31 cellular contexts compared by ENCODE assay signal in genomic region chr1:13550663-13551062, GRCh38. TPM values are rescaled to one million over a fixed set of nuclear protein-coding genes. Genes with fewer than 3 reads are reported as not detected.
DNase-seq lines count a peak whose midpoint lies in the region; ATAC-seq and TF ChIP-seq lines count a peak whose summit lies in the region.
"Had no signal": no experiment of that assay in that cellular context is flagged by ENCODE, and none has a peak within 500 bp of the region (broad histone marks: within the 10 kb centered on the region; RNA-seq: fewer than 3 reads in every experiment).

No MANE protein-coding gene starts in this region.

- H3F3A ChIP-seq in GM23248 (ENCODE audit: insufficient read depth): no peaks in the 10 kb centered on the region

- no peak for TF ChIP-seq CTCF in WERI-Rb-1 (IDR thresholded peaks at IDR 0.05; ENCODE audit: low read depth, low read length)
- TF ChIP-seq CTCF in fibroblast of villous mesenchyme (IDR thresholded peaks at IDR 0.05; ENCODE audit: insufficient read depth, low read depth, low read length): no peak
- TF ChIP-seq CTCF in omental fat pad (IDR thresholded peaks at IDR 0.05): no peak

- H3K9ac ChIP-seq in GM23248: no peak overlapping the region
- H3K9ac ChIP-seq: SK-N-SH had no signal

- no peaks in the 10 kb centered on the region for H3K9me3 ChIP-seq in GM23248 (ENCODE audit: low read depth)
- no peaks in the 10 kb centered on the region for H3K9me3 ChIP-seq in WERI-Rb-1 (ENCODE audit: severe bottlenecking)
- H3K9me3 ChIP-seq: esophagus squamous epithelium, SK-N-SH, testis had no signal

- peak; percentile 87 for ATAC-seq in omental fat pad (ENCODE audit: low FRiP score)
- ATAC-seq in GM21723 (IDR thresholded peaks at IDR 0.05; ENCODE audit: unreplicated experiment): no peak
- ATAC-seq in HG03378 (IDR thresholded peaks at IDR 0.05; ENCODE audit: unreplicated experiment): no peak
- ATAC-seq: natural killer cell treated with Interleukin-12 subunit alpha and Interleukin-12 subunit beta and Interleukin-15 and Interleukin-18, amount 100 ng/mL, for 72 hours had no signal

- 32 to 33% methylated on average over 4 of the region's 4 CpGs for WGBS in GM23248 (ENCODE audit: low coverage in 1 of 2, low lambda C conversion rate in 2 of 2, missing lambda C conversion rate in 2 of 2), 2 experiments

- H3K79me2 ChIP-seq in GM23248 (ENCODE audit: insufficient read depth): no peaks in the 10 kb centered on the region

- no peaks in the 10 kb centered on the region for H3K36me3 ChIP-seq in GM23248 (ENCODE audit: low read depth)
- no peaks in the 10 kb centered on the region for H3K36me3 ChIP-seq in WERI-Rb-1
- H3K36me3 ChIP-seq: esophagus squamous epithelium had no signal

- in situ Hi-C loops in GM23248 (cut with MboI): no loop called here

- H3K4me1 ChIP-seq in GM23248 (ENCODE audit: insufficient read depth): no peaks in the 10 kb centered on the region

- no peaks in the 10 kb centered on the region for H3K9me2 ChIP-seq in GM23248 (ENCODE audit: insufficient read depth)
- H3K9me2 ChIP-seq: SK-N-SH had no signal

- DNase-seq in GM23248 (peak; percentile 12), WERI-Rb-1 (peak; percentile 59), fibroblast of villous mesenchyme (ENCODE audit: low read depth) (peak; percentile 89), omental fat pad (ENCODE audit: low spot score) (no peak), COLO829 (ENCODE audit: low spot score) (no peak)
- DNase-seq in activated effector memory CD4-positive, alpha-beta T cell treated with Interleukin-2 at 50 U/mL for 16 hours: no peak
- DNase-seq: activated CD4-positive, alpha-beta T cell treated with anti-CD3 and anti-CD28 coated beads, Interleukin-2, amount 50 U/mL, for 1 hour; activated CD4-positive, CD25-positive, alpha-beta regulatory T cell; activated gamma-delta T cell; activated naive CD8-positive, alpha-beta T cell treated with anti-CD3 and anti-CD28 coated beads for 36 hours; activated T-cell treated with anti-CD3 and anti-CD28 coated beads, Interleukin-2, amount 50 U/mL, for 1 hour; esophagus squamous epithelium; KBM-7; NCI-H1417; NCI-H2029 treated with DMSO at 0.1 percent for 48 hours; NCI-H524; OCI-M1; SK-N-SH; small intestine; stimulated activated CD4-positive, alpha-beta T cell treated with anti-CD3 and anti-CD28 coated beads, Interleukin-1b, Interleukin-23, amount 100 ng/mL, for 48 hours; stimulated activated naive CD4-positive, alpha-beta T cell treated with Interleukin-2 at 50 U/mL for 16 hours; testis had no signal

- no peak overlapping the region for H3K4me3 ChIP-seq in GM23248
- H3K4me3 ChIP-seq in WERI-Rb-1 (ENCODE audit: low read depth, low read length): no peak overlapping the region
- no peak overlapping the region for H3K4me3 ChIP-seq in fibroblast of villous mesenchyme (ENCODE audit: low read depth, low read length)
- H3K4me3 ChIP-seq: esophagus squamous epithelium, testis had no signal

- H4K20me1 ChIP-seq in GM23248 (ENCODE audit: insufficient read depth): no peaks in the 10 kb centered on the region

- H2AFZ ChIP-seq in GM23248: no peak overlapping the region

- H3K27me3 ChIP-seq in GM23248 (replicated peaks; ENCODE audit: insufficient read depth) (no peaks in the 10 kb centered on the region), WERI-Rb-1 (ENCODE audit: insufficient read depth, low read depth, severe bottlenecking) (no peaks in the 10 kb centered on the region)
- H3K27me3 ChIP-seq: testis had no signal

- no peak overlapping the region for H3K4me2 ChIP-seq in GM23248 (ENCODE audit: unreplicated experiment)
- H3K4me2 ChIP-seq: SK-N-SH had no signal

- no peak overlapping the region for H3K27ac ChIP-seq in GM23248
- no peak overlapping the region for H3K27ac ChIP-seq in WERI-Rb-1
- H3K27ac ChIP-seq: esophagus squamous epithelium, testis had no signal

RNA-seq across cellular contexts. Expression of gene PDPN, which starts 33.0 kb away (rescaled TPM):
- 0.25 and 1.1 TPM in 2 replicates for total RNA-seq in GM23248 (2014; rRNA removed; shearing (Covaris generic))
- polyA plus RNA-seq in GM23248 (2016; fragmentation: Nextera tagmentation; extraction: Ambion mirVana): 1.8 and 2.4 TPM in 2 replicates
- total RNA-seq in fibroblast of villous mesenchyme (28.7 and 32.8 TPM in 2 replicates), omental fat pad (100 to 1,000 TPM in 1 of 4 donors, 10 to 100 TPM in 3; 29.9 to 182 (median 70.1) TPM)
- total RNA-seq: activated naive CD8-positive, alpha-beta T cell treated with anti-CD3 and anti-CD28 coated beads for 36 hours; mononuclear cell; natural killer cell treated with Interleukin-12 subunit alpha and Interleukin-12 subunit beta and Interleukin-15 and Interleukin-18, amount 100 ng/mL, for 72 hours; T-helper 1 cell treated with Interleukin-12 subunit alpha and Interleukin-12 subunit beta and Interleukin-4 antibody, amounts not matched to agents 30 ng/mL and 1 ng/mL, for 36 hours had no signal
- polyA plus RNA-seq: SK-N-SH had no signal

RNA-seq across cellular contexts. Expression of gene LRRC38, which starts 36.9 kb away (rescaled TPM):
- total RNA-seq in GM23248 (2014; rRNA removed; shearing (Covaris generic)): not detected in 2 replicates
- polyA plus RNA-seq in GM23248 (2016; fragmentation: Nextera tagmentation; extraction: Ambion mirVana): not detected in 2 replicates
- total RNA-seq in fibroblast of villous mesenchyme (not detected in 2 replicates), omental fat pad (under 1 TPM in 2 of 4 donors, not detected in 2; 0.48 to 0.56 TPM)
- total RNA-seq: activated naive CD8-positive, alpha-beta T cell treated with anti-CD3 and anti-CD28 coated beads for 36 hours; liver; mononuclear cell; natural killer cell treated with Interleukin-12 subunit alpha and Interleukin-12 subunit beta and Interleukin-15 and Interleukin-18, amount 100 ng/mL, for 72 hours; osteoblast; T-helper 1 cell treated with Interleukin-12 subunit alpha and Interleukin-12 subunit beta and Interleukin-4 antibody, amounts not matched to agents 30 ng/mL and 1 ng/mL, for 36 hours; ureter had no signal
- polyA plus RNA-seq: keratinocyte, liver had no signal

Comparison
In these comparisons a context has a peak if more than half of its experiments do, and no peak if none do; other contexts are left out.
1. DNase-seq: peak in GM23248 (single experiment), WERI-Rb-1 (single experiment) and fibroblast of villous mesenchyme (single experiment); none in omental fat pad (single experiment), COLO829 (single experiment) and activated effector memory CD4-positive, alpha-beta T cell treated with Interleukin-2 at 50 U/mL for 16 hours (single experiment).
2. RNA of gene PDPN, which starts 33.0 kb away (total RNA-seq): 29.9 to 182 TPM in omental fat pad and 28.7 to 32.8 TPM in fibroblast of villous mesenchyme; 0.25 to 1.1 TPM in GM23248; every median in the first group is over 10 times any median in the second.